8 cellular contexts compared by ENCODE assay signal in the genomic region with DNA sequence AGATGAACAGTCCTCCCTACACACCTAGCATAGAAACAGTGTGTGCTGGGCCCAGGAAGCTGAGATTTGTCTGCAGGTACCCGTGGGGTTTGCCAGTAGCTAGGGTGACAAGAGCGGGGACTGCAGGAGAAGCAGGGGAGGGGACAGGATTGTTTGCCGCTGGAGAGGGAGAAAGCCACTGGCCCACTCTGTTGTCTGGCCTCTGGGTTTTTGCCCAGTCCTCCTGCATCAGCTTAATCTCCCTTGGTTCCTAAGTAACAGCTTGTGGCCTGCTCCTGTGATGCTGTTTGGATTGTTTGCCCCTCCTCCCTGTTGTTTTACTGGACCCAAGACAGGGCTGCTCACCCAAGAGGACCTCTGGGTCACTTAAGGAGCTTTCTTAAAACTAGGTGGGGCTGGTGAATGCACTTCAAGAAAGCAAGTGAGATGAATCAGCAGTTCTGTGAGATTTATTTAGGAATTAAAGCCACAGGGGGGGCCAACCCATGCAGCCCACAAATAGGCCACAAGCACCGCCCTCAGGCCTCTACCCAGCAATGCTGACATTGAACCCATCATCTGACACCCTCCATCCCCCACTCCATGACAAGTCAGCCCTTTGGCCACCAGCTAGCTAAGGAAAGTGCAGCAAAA.
DNase-seq lines count a peak whose midpoint lies in the region; ATAC-seq and TF ChIP-seq lines count a peak whose summit lies in the region.

No MANE protein-coding gene starts in this region.

- peak overlapping the region in 1 of 2 donors; percentile 65 for H3K27ac ChIP-seq in left lung

- no peak for TF ChIP-seq CTCF in astrocyte of the spinal cord (IDR thresholded peaks at IDR 0.05; ENCODE audit: low read depth, low read length)
- no peak for TF ChIP-seq CTCF in left lung (IDR thresholded peaks at IDR 0.05)

- no peaks in the 10 kb centered on the region for H3K36me3 ChIP-seq in left lung

- POLR2A ChIA-PET in T-cell (lab: Charles Lee) = interaction anchor here in 1 of 2 donors (0.6 kb wide), 2 partner anchors 9 to 361 kb away, joined by 4 to 10 read pairs; no protein-coding TSS in a partner anchor

- ATAC-seq in HG02943 (IDR thresholded peaks at IDR 0.05; ENCODE audit: low read depth, unreplicated experiment) (peak; percentile 14), left lung (peak; percentile 86), T-cell (replicated peaks in 1 of 4) (no peak)

- H3K9me3 ChIP-seq in left lung = no peaks in the 10 kb centered on the region

- H3K27me3 ChIP-seq in left lung = no peaks in the 10 kb centered on the region

- peak; percentile 70 for DNase-seq in AG08396 (ENCODE audit: low spot score)
- peak; percentile 94 for DNase-seq in astrocyte of the spinal cord (ENCODE audit: low read depth, low spot score)
- DNase-seq in left lung = peak in 1 of 2 donors; percentile 51
- DNase-seq in activated T-cell treated with anti-CD3 and anti-CD28 coated beads for 4 hours = no peak
- no peak for DNase-seq in posterior cingulate gyrus
- DNase-seq in T-cell = no peak
- DNase-seq in activated naive CD4-positive, alpha-beta T cell treated with anti-CD3 and anti-CD28 coated beads for 36 hours = no peak

- H3K27me3 Mint-ChIP-seq in T-cell = no peaks in the 10 kb centered on the region
- no peaks in the 10 kb centered on the region for H3K27me3 Mint-ChIP-seq in activated naive CD4-positive, alpha-beta T cell treated with anti-CD3 and anti-CD28 coated beads for 36 hours (ENCODE audit: low read depth)

- H3K36me3 Mint-ChIP-seq in T-cell = peaks cover 16% of the 10 kb centered on the region
- H3K36me3 Mint-ChIP-seq in activated naive CD4-positive, alpha-beta T cell treated with anti-CD3 and anti-CD28 coated beads for 36 hours (ENCODE audit: low read depth) = no peaks in the 10 kb centered on the region

- no peak overlapping the region for H3K27ac Mint-ChIP-seq in T-cell
- H3K27ac Mint-ChIP-seq in activated naive CD4-positive, alpha-beta T cell treated with anti-CD3 and anti-CD28 coated beads for 36 hours = no peak overlapping the region

- CTCF ChIA-PET in T-cell (lab: Charles Lee) = interaction anchor here in 1 of 2 donors (0.7 to 0.9 kb wide), 2 partner anchors 393 to 552 kb away, joined by 3 read pairs; no protein-coding TSS in a partner anchor
- CTCF ChIA-PET in activated naive CD4-positive, alpha-beta T cell treated with anti-CD3 and anti-CD28 coated beads for 36 hours (lab: Charles Lee) = interaction anchor here (0.6 kb wide), 1 partner anchor 45 kb away, joined by 3 read pairs; no protein-coding TSS in a partner anchor

- H3K4me3 Mint-ChIP-seq in T-cell = no peak overlapping the region
- H3K4me3 Mint-ChIP-seq in activated naive CD4-positive, alpha-beta T cell treated with anti-CD3 and anti-CD28 coated beads for 36 hours = no peak overlapping the region

- H3K4me1 ChIP-seq in left lung = peaks cover 8 to 10% of the 10 kb centered on the region in 2 donors

- H3K4me1 Mint-ChIP-seq in T-cell = peaks cover 0 to 5% (median 0%) of the 10 kb centered on the region in 3 donors
- H3K4me1 Mint-ChIP-seq in activated naive CD4-positive, alpha-beta T cell treated with anti-CD3 and anti-CD28 coated beads for 36 hours (ENCODE audit: low read depth) = no peaks in the 10 kb centered on the region

- H3K4me3 ChIP-seq in astrocyte of the spinal cord (ENCODE audit: low read depth, low read length) (no peak overlapping the region), left lung (no peak overlapping the region)

- intact Hi-C loops in left lung (cut with DNase I) (loop anchor here in 1 of 2 donors (10.0 kb wide), 1 partner anchor 375 kb away; no protein-coding TSS in a partner anchor), posterior cingulate gyrus (cut with DNase I) (no loop called here)
- intact Hi-C loops in activated naive CD4-positive, alpha-beta T cell treated with anti-CD3 and anti-CD28 coated beads for 36 hours (cut with micrococcal nuclease) = loop anchor here (10.0 kb wide), 1 partner anchor 145 kb away; no protein-coding TSS in a partner anchor

- in situ Hi-C loops in astrocyte of the spinal cord (cut with HindIII; ENCODE audit: low sequenced_read_pairs) = no loop called here

- no peaks in the 10 kb centered on the region for H3K9me3 Mint-ChIP-seq in T-cell
- H3K9me3 Mint-ChIP-seq in activated naive CD4-positive, alpha-beta T cell treated with anti-CD3 and anti-CD28 coated beads for 36 hours = no peaks in the 10 kb centered on the region

Comparison
In these comparisons a context has a peak if more than half of its experiments do, and no peak if none do; other contexts are left out.
1. DNase-seq: peak in AG08396 (single experiment) and astrocyte of the spinal cord (single experiment); none in activated T-cell treated with anti-CD3 and anti-CD28 coated beads for 4 hours (single experiment), posterior cingulate gyrus (0 of 10), T-cell (0 of 34) and activated naive CD4-positive, alpha-beta T cell treated with anti-CD3 and anti-CD28 coated beads for 36 hours (single experiment).
2. ATAC-seq: peak in HG02943 (single experiment) and left lung (single experiment); none in T-cell (0 of 4).